9 cellular contexts compared by ENCODE assay signal in genomic region chr15:41971893-41972340, GRCh38. TPM values are rescaled to one million over a fixed set of nuclear protein-coding genes. Genes with fewer than 3 reads are reported as not detected.
A peak's percentile ranks its signal among the peaks of the same experiment; 100 is the strongest.
DNase-seq lines count a peak whose midpoint lies in the region; ATAC-seq and TF ChIP-seq lines count a peak whose summit lies in the region.
"Had no signal": no experiment of that assay in that cellular context is flagged by ENCODE, and none has a peak within 500 bp of the region (broad histone marks: within the 10 kb centered on the region; RNA-seq: fewer than 3 reads in every experiment).

No MANE protein-coding gene starts in this region.

- no peak for TF ChIP-seq POLR2A in spleen (IDR thresholded peaks at IDR 0.05)

- H3K4me3 ChIP-seq in iPS-15b (ENCODE audit: low read depth, low read length) (peak overlapping the region; percentile 98), spleen (peak overlapping the region; percentile 88 to 96 (median 92))

- intact Hi-C loops in spleen (cut with DNase I; ENCODE audit: low total_unique reads): no loop called here

- H3K9ac ChIP-seq in iPS-15b (ENCODE audit: low read depth, low read length): peak overlapping the region; percentile 79

- H3K27ac ChIP-seq in spleen: peak overlapping the region; percentile 82 to 96 (median 94)

- DNase-seq in AG20443 (ENCODE audit: low spot score) (peak; percentile 44), spleen (no peak), NCI-H2171 treated with DMSO at 0.1 percent for 48 hours (lab: John Stamatoyannopoulos, UW) (no peak), NOMO-1 (lab: John Stamatoyannopoulos, UW; ENCODE audit: unreplicated experiment in 2 of 2) (no peak)

- WGBS in spleen, 5 donors: 0 to 2% (median 1%) methylated on average over 12 to 52 of the region's 52 CpGs

- peak; percentile 28 for ATAC-seq in GM19023 (IDR thresholded peaks at IDR 0.05; ENCODE audit: unreplicated experiment)
- ATAC-seq in HG03159 (IDR thresholded peaks at IDR 0.05; ENCODE audit: unreplicated experiment): peak; percentile 21

- peak overlapping the region; percentile 94 for H3K27ac Mint-ChIP-seq in activated naive CD8-positive, alpha-beta T cell

- H3K36me3 Mint-ChIP-seq in activated naive CD8-positive, alpha-beta T cell: no peaks in the 10 kb centered on the region

- peak overlapping the region; percentile 92 for H3K4me3 Mint-ChIP-seq in activated naive CD8-positive, alpha-beta T cell

- no peaks in the 10 kb centered on the region for H3K9me3 Mint-ChIP-seq in activated naive CD8-positive, alpha-beta T cell (ENCODE audit: low read depth)

- H3K9me3 ChIP-seq in iPS-15b (ENCODE audit: control insufficient read depth, insufficient read depth, low read length) (no peaks in the 10 kb centered on the region), spleen (no peaks in the 10 kb centered on the region)

- no peaks in the 10 kb centered on the region for H3K36me3 ChIP-seq in iPS-15b (ENCODE audit: control insufficient read depth, insufficient read depth, low read length)
- no peaks in the 10 kb centered on the region for H3K36me3 ChIP-seq in spleen

- H3K4me1 Mint-ChIP-seq in activated naive CD8-positive, alpha-beta T cell (ENCODE audit: low read depth): peaks cover 46% of the 10 kb centered on the region

- H3K27me3 ChIP-seq in iPS-15b (ENCODE audit: control insufficient read depth, insufficient read depth, low read length): no peaks in the 10 kb centered on the region
- H3K27me3 ChIP-seq in spleen (replicated peaks in 1 of 7): peaks cover 0 to 7% (median 0%) of the 10 kb centered on the region in 7 donors

- peaks cover 6% of the 10 kb centered on the region for H3K27me3 Mint-ChIP-seq in activated naive CD8-positive, alpha-beta T cell

- TF ChIP-seq CTCF in spleen (IDR thresholded peaks at IDR 0.05 in 8 of 11, conservative IDR thresholded peaks at IDR 0.05 in 3 of 11): peak in 1 of 11 experiments; percentile 1

- peaks cover 11% of the 10 kb centered on the region for H3K4me1 ChIP-seq in iPS-15b (ENCODE audit: control insufficient read depth, insufficient read depth, low read length)
- peaks cover 39 to 61% (median 52%) of the 10 kb centered on the region in 6 donors for H3K4me1 ChIP-seq in spleen

RNA-seq across cellular contexts. Expression of gene EHD4, which starts 0.4 kb away (rescaled TPM):
- 10 to 100 TPM; 20.4 to 33.2 (median 22.1) TPM for total RNA-seq in spleen
- polyA plus RNA-seq in spleen: 1 to 10 TPM; 5.5 to 9.7 (median 7.7) TPM

RNA-seq across cellular contexts. Expression of gene PLA2G4E, which starts 48.9 kb away (rescaled TPM):
- not detected for total RNA-seq in spleen
- polyA plus RNA-seq in spleen: not detected
- total RNA-seq: HT1080 had no signal
